Comparison of ENCODE assay signal across 10 cellular contexts in genomic region chr6:87714093-87714809, GRCh38. TPM values are rescaled to one million over a fixed set of nuclear protein-coding genes. Genes with fewer than 3 reads are reported as not detected.
A peak's percentile ranks its signal among the peaks of the same experiment; 100 is the strongest.
DNase-seq lines count a peak whose midpoint lies in the region; ATAC-seq, FAIRE-seq and TF ChIP-seq lines count a peak whose summit lies in the region.
"Had no signal": no experiment of that assay in that cellular context is flagged by ENCODE, and none has a peak within 500 bp of the region (broad histone marks: within the 10 kb centered on the region; RNA-seq: fewer than 3 reads in every experiment).

No MANE protein-coding gene starts in this region.

- no peak overlapping the region for H3K4me3 ChIP-seq in fibroblast of villous mesenchyme (ENCODE audit: low read depth, low read length)
- H3K4me3 ChIP-seq: adrenal gland had no signal

- ATAC-seq in GM21786 (IDR thresholded peaks at IDR 0.05; ENCODE audit: unreplicated experiment) (peak; percentile 63), left ventricle myocardium superior (no peak), HG03108 (IDR thresholded peaks at IDR 0.05; ENCODE audit: unreplicated experiment) (no peak)

- FAIRE-seq in RCC 7860 (lab: Jason Lieb, UNC): peak; percentile 77

- TF ChIP-seq CTCF in fibroblast of villous mesenchyme (IDR thresholded peaks at IDR 0.05; ENCODE audit: insufficient read depth, low read depth, low read length) (no peak), GM13976 (IDR thresholded peaks at IDR 0.05; ENCODE audit: borderline replicate concordance, control extremely low read depth, extremely low read depth, insufficient read depth, missing control alignments) (no peak)

- peak; percentile 88 for DNase-seq in EL
- DNase-seq in RCC 7860 (ENCODE audit: low spot score): peak; percentile 85
- peak; percentile 67 for DNase-seq in fibroblast of villous mesenchyme (ENCODE audit: low read depth)
- no peak for DNase-seq in left ventricle myocardium superior
- no peak for DNase-seq in GM13976 (ENCODE audit: low spot score)
- DNase-seq in NCI-H2227 (lab: John Stamatoyannopoulos, UW; ENCODE audit: unreplicated experiment): no peak
- DNase-seq: adrenal gland, NCI-H510A had no signal

- in situ Hi-C loops in GM13976 (cut with MboI; ENCODE audit: low sequenced_read_pairs, unreplicated experiment): no loop called here

- intact Hi-C loops in left ventricle myocardium superior (cut with micrococcal nuclease): no loop called here

RNA-seq across cellular contexts. Expression of gene AKIRIN2, which starts 12.2 kb away (rescaled TPM):
- total RNA-seq in fibroblast of villous mesenchyme (13.9 and 17.7 TPM in 2 replicates), left ventricle myocardium superior (30.7 TPM)

Comparison
In these comparisons a context has a peak if more than half of its experiments do, and no peak if none do; other contexts are left out.
1. DNase-seq: peak in EL (single experiment), RCC 7860 (single experiment) and fibroblast of villous mesenchyme (single experiment); none in left ventricle myocardium superior (single experiment), GM13976 (single experiment) and NCI-H2227 (single experiment).